Comparison of ENCODE assay signal across 1 cellular context in the genomic region with DNA sequence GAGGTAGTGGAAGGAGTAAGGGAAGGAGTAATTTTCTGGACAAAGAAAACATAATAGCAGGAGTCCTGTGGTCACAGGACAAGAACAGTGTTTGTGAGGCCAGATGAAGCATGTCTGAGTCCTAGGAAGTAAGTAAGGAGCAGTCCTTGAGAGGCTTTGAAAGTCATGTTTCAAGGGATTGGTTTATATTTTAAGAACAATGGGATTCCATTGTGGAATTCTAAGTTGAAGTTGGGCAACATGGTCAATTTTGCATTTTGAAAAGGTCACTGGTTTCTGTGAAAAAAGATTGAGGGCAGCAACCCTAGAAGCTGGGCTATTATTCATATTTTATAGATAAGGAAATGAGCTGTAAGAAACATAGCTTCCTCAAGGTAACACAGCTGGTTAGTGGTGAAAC.
TF ChIP-seq lines count a peak whose summit lies in the region.

No MANE protein-coding gene starts in this region.

TF ChIP-seq in SK-N-SH treated with all-trans-retinoic acid at 6 μM for 48 hours, 23 proteins besides CTCF, POLR2A, EP300 and RAD21 (continued from another document):
- TF ChIP-seq, protein P1, sequence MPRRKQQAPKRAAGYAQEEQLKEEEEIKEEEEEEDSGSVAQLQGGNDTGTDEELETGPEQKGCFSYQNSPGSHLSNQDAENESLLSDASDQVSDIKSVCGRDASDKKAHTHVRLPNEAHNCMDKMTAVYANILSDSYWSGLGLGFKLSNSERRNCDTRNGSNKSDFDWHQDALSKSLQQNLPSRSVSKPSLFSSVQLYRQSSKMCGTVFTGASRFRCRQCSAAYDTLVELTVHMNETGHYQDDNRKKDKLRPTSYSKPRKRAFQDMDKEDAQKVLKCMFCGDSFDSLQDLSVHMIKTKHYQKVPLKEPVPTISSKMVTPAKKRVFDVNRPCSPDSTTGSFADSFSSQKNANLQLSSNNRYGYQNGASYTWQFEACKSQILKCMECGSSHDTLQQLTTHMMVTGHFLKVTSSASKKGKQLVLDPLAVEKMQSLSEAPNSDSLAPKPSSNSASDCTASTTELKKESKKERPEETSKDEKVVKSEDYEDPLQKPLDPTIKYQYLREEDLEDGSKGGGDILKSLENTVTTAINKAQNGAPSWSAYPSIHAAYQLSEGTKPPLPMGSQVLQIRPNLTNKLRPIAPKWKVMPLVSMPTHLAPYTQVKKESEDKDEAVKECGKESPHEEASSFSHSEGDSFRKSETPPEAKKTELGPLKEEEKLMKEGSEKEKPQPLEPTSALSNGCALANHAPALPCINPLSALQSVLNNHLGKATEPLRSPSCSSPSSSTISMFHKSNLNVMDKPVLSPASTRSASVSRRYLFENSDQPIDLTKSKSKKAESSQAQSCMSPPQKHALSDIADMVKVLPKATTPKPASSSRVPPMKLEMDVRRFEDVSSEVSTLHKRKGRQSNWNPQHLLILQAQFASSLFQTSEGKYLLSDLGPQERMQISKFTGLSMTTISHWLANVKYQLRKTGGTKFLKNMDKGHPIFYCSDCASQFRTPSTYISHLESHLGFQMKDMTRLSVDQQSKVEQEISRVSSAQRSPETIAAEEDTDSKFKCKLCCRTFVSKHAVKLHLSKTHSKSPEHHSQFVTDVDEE (CRISPR knock-in tag; IDR thresholded peaks at IDR 0.05): no peak
- TF ChIP-seq CREB5 (CRISPR knock-in tag; IDR thresholded peaks at IDR 0.05; ENCODE audit: low read depth): no peak
TF ChIP-seq in SK-N-SH treated with all-trans-retinoic acid at 6 μM for 48 hours: peak in this region for 0.
